ENCODE assay signal across 1 cellular context in the genomic region with DNA sequence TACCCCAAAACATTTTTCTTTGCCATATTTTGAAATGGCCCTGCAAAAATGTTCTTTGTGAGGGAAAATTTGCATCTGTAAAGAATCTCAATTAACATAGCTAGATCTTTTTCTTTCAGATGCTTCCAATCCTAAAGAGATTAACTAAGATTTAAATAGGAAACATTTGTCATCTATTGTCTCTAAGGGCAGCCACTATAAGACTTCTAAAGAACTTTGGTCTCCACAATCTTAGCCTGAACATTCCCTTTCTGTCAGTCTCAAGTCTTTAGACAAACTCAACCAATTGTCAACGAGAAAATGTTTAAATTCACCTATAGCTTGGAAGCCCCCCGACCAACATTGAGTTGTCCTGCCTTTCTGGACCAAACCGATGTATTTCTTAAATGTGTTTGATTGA.
A peak's percentile ranks its signal among the peaks of the same experiment; 100 is the strongest.
TF ChIP-seq lines count a peak whose summit lies in the region.

No MANE protein-coding gene starts in this region.

TF ChIP-seq in H1, 55 proteins besides CTCF, POLR2A, EP300 and RAD21:
- TF ChIP-seq, protein P1, sequence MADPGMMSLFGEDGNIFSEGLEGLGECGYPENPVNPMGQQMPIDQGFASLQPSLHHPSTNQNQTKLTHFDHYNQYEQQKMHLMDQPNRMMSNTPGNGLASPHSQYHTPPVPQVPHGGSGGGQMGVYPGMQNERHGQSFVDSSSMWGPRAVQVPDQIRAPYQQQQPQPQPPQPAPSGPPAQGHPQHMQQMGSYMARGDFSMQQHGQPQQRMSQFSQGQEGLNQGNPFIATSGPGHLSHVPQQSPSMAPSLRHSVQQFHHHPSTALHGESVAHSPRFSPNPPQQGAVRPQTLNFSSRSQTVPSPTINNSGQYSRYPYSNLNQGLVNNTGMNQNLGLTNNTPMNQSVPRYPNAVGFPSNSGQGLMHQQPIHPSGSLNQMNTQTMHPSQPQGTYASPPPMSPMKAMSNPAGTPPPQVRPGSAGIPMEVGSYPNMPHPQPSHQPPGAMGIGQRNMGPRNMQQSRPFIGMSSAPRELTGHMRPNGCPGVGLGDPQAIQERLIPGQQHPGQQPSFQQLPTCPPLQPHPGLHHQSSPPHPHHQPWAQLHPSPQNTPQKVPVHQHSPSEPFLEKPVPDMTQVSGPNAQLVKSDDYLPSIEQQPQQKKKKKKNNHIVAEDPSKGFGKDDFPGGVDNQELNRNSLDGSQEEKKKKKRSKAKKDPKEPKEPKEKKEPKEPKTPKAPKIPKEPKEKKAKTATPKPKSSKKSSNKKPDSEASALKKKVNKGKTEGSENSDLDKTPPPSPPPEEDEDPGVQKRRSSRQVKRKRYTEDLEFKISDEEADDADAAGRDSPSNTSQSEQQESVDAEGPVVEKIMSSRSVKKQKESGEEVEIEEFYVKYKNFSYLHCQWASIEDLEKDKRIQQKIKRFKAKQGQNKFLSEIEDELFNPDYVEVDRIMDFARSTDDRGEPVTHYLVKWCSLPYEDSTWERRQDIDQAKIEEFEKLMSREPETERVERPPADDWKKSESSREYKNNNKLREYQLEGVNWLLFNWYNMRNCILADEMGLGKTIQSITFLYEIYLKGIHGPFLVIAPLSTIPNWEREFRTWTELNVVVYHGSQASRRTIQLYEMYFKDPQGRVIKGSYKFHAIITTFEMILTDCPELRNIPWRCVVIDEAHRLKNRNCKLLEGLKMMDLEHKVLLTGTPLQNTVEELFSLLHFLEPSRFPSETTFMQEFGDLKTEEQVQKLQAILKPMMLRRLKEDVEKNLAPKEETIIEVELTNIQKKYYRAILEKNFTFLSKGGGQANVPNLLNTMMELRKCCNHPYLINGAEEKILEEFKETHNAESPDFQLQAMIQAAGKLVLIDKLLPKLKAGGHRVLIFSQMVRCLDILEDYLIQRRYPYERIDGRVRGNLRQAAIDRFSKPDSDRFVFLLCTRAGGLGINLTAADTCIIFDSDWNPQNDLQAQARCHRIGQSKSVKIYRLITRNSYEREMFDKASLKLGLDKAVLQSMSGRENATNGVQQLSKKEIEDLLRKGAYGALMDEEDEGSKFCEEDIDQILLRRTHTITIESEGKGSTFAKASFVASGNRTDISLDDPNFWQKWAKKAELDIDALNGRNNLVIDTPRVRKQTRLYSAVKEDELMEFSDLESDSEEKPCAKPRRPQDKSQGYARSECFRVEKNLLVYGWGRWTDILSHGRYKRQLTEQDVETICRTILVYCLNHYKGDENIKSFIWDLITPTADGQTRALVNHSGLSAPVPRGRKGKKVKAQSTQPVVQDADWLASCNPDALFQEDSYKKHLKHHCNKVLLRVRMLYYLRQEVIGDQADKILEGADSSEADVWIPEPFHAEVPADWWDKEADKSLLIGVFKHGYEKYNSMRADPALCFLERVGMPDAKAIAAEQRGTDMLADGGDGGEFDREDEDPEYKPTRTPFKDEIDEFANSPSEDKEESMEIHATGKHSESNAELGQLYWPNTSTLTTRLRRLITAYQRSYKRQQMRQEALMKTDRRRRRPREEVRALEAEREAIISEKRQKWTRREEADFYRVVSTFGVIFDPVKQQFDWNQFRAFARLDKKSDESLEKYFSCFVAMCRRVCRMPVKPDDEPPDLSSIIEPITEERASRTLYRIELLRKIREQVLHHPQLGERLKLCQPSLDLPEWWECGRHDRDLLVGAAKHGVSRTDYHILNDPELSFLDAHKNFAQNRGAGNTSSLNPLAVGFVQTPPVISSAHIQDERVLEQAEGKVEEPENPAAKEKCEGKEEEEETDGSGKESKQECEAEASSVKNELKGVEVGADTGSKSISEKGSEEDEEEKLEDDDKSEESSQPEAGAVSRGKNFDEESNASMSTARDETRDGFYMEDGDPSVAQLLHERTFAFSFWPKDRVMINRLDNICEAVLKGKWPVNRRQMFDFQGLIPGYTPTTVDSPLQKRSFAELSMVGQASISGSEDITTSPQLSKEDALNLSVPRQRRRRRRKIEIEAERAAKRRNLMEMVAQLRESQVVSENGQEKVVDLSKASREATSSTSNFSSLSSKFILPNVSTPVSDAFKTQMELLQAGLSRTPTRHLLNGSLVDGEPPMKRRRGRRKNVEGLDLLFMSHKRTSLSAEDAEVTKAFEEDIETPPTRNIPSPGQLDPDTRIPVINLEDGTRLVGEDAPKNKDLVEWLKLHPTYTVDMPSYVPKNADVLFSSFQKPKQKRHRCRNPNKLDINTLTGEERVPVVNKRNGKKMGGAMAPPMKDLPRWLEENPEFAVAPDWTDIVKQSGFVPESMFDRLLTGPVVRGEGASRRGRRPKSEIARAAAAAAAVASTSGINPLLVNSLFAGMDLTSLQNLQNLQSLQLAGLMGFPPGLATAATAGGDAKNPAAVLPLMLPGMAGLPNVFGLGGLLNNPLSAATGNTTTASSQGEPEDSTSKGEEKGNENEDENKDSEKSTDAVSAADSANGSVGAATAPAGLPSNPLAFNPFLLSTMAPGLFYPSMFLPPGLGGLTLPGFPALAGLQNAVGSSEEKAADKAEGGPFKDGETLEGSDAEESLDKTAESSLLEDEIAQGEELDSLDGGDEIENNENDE (IDR thresholded peaks at IDR 0.05; ENCODE audit: insufficient replicate concordance, low read length): peak; percentile 92
- no peak for TF ChIP-seq SIX5 (IDR thresholded peaks at IDR 0.05; ENCODE audit: low read depth, low read length)
